In genomic region chr12:120709976-120710804, GRCh38 we compare ENCODE assay signal across 1 cellular context.
TF ChIP-seq lines count a peak whose summit lies in the region.

Gene UNC119B (plus strand): TSS chr12:120710458. CDS start chr12:120710475, 17 bp downstream.

TF ChIP-seq in K562, 482 proteins besides CTCF, POLR2A, EP300 and RAD21 (continued from another document):
- TF ChIP-seq, protein P1, sequence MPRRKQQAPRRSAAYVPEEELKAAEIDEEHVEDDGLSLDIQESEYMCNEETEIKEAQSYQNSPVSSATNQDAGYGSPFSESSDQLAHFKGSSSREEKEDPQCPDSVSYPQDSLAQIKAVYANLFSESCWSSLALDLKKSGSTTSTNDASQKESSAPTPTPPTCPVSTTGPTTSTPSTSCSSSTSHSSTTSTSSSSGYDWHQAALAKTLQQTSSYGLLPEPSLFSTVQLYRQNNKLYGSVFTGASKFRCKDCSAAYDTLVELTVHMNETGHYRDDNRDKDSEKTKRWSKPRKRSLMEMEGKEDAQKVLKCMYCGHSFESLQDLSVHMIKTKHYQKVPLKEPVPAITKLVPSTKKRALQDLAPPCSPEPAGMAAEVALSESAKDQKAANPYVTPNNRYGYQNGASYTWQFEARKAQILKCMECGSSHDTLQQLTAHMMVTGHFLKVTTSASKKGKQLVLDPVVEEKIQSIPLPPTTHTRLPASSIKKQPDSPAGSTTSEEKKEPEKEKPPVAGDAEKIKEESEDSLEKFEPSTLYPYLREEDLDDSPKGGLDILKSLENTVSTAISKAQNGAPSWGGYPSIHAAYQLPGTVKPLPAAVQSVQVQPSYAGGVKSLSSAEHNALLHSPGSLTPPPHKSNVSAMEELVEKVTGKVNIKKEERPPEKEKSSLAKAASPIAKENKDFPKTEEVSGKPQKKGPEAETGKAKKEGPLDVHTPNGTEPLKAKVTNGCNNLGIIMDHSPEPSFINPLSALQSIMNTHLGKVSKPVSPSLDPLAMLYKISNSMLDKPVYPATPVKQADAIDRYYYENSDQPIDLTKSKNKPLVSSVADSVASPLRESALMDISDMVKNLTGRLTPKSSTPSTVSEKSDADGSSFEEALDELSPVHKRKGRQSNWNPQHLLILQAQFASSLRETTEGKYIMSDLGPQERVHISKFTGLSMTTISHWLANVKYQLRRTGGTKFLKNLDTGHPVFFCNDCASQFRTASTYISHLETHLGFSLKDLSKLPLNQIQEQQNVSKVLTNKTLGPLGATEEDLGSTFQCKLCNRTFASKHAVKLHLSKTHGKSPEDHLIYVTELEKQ (CRISPR knock-in tag; IDR thresholded peaks at IDR 0.05): no peak
- TF ChIP-seq HNRNPK (IDR thresholded peaks at IDR 0.05; ENCODE audit: low read depth, low read length, poor library complexity, severe bottlenecking) (no peak), GTF2F1 (IDR thresholded peaks at IDR 0.05; ENCODE audit: low read depth, low read length) (no peak), ZNF77 (CRISPR knock-in tag; IDR thresholded peaks at IDR 0.05) (no peak), GABPB1 (CRISPR knock-in tag; IDR thresholded peaks at IDR 0.05) (0 out of 2 replicates have a peak, but pooled peaks have one; percentile 25), TBP (optimal IDR thresholded peaks at IDR 0.05; ENCODE audit: low read depth, low read length) (peak; percentile 56), BCL6 (CRISPR knock-in tag; IDR thresholded peaks at IDR 0.05) (no peak), TCF15 (CRISPR knock-in tag; IDR thresholded peaks at IDR 0.05) (no peak), POU5F1 (IDR thresholded peaks at IDR 0.05; ENCODE audit: borderline replicate concordance, low read depth, low read length, partially characterized antibody) (no peak), GATAD2B (IDR thresholded peaks at IDR 0.05; ENCODE audit: borderline replicate concordance) (0 out of 2 replicates have a peak, but pooled peaks have one; percentile 57), KDM5B (IDR thresholded peaks at IDR 0.05; ENCODE audit: insufficient replicate concordance, low read depth, low read length) (no peak), SP1 (CRISPR knock-in tag; IDR thresholded peaks at IDR 0.05) (no peak), COPS2 (conservative IDR thresholded peaks at IDR 0.05) (no peak), MTA2 (IDR thresholded peaks at IDR 0.05; ENCODE audit: low read depth) (no peak), CREBBP (IDR thresholded peaks at IDR 0.05; ENCODE audit: low read depth, low read length) (no peak), YY1 (IDR thresholded peaks at IDR 0.05; ENCODE audit: borderline replicate concordance in 1 of 3, control insufficient read depth in 1 of 3, extremely low read depth in 1 of 3, insufficient read depth in 3 of 3, insufficient read length in 1 of 3, insufficient replicate concordance in 2 of 3, low read depth in 1 of 3, low read length in 2 of 3) (peak; percentile 84 to 95 (median 91)), NFIC (IDR thresholded peaks at IDR 0.05) (peak; percentile 46; the same call in 1 of the 2 replicates), CREB1 (IDR thresholded peaks at IDR 0.05) (no peak), CREB1 (CRISPR knock-in tag; IDR thresholded peaks at IDR 0.05) (peak; percentile 56), TAF1 (IDR thresholded peaks at IDR 0.05; ENCODE audit: control insufficient read depth, extremely low read depth, insufficient read depth, low read length, severe bottlenecking) (peak; percentile 41), PHF8 (IDR thresholded peaks at IDR 0.05; ENCODE audit: borderline replicate concordance, low read length) (peak; percentile 84; the same call in 1 of the 2 replicates), HLTF (IDR thresholded peaks at IDR 0.05) (no peak), FUS (optimal IDR thresholded peaks at IDR 0.05; ENCODE audit: low read depth, low read length) (no peak), TAF9B (IDR thresholded peaks at IDR 0.05; ENCODE audit: partially characterized antibody) (no peak), SMAD1 (IDR thresholded peaks at IDR 0.05; ENCODE audit: low read depth, low read length, partially characterized antibody) (no peak), SAP30 (IDR thresholded peaks at IDR 0.05; ENCODE audit: borderline replicate concordance, insufficient read depth, low read depth, low read length, poor library complexity, severe bottlenecking) (peak; percentile 51)
